Comparison of ENCODE assay signal across 8 cellular contexts in the genomic region with DNA sequence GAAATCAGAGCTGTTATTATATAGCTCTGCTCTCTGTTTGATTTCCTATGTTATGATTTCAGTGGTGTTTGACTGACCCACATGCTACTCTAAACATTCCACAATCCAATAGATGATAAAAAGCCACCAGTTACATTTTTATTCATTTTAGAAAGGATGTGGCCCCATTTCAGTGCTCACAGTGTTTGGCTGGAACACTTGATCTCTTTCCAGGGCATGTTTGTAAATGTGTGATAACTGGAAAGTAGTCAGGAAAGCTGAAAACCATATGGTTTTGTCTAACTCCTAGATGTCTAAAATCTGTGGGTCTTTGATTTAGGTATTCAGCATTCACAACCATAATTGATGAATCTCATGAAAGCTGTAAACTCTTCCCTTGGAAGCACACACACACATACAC.
"Had no signal": no experiment of that assay in that cellular context is flagged by ENCODE, and none has a peak within 500 bp of the region (broad histone marks: within the 10 kb centered on the region; RNA-seq: fewer than 3 reads in every experiment).

No MANE protein-coding gene starts in this region.

- DNase-seq: GM23248, GOT3, H7, H9, HCEC 1CT, HFFc6 had no signal

- ATAC-seq: GM23338, HCT116 had no signal
